24 cellular contexts compared by ENCODE assay signal in the genomic region with DNA sequence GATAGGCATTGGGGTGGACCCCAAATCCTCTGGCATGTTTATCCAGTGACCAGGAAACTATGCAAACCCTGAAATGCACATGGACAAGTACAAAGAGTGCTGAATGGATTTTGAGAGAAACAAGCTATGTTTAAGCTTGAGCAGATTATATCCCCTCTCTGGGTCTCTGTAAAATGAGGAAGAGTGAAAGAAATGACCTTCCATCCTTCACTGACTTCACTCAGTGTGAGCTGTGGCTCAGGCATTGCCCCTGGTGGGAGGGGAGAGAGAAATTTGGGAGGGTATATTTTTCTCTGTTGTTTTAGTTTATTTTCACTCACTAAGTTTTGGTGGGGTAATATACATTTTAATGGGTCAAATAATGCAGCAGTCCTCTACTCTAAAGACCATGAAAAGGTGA.
"Had no signal": no experiment of that assay in that cellular context is flagged by ENCODE, and none has a peak within 500 bp of the region (broad histone marks: within the 10 kb centered on the region; RNA-seq: fewer than 3 reads in every experiment).

No MANE protein-coding gene starts in this region.

- H3K4me1 Mint-ChIP-seq: central memory CD8-positive, alpha-beta T cell had no signal

- H3K4me1 ChIP-seq: breast epithelium, colonic mucosa had no signal

- H3K4me3 Mint-ChIP-seq: activated T-cell treated with anti-CD3 and anti-CD28 coated beads, Interleukin-2, amount 50 U/mL, for 24 hours; activated T-helper 17 cell treated with anti-CD3 and anti-CD28 coated beads, Interleukin-2, amount 50 U/mL, for 72 hours; central memory CD8-positive, alpha-beta T cell; nephron progenitor cell had no signal

- FAIRE-seq: astrocyte, small intestine, TTC549 had no signal

- H3K9me3 ChIP-seq: breast epithelium, colonic mucosa, esophagus squamous epithelium, gastrocnemius medialis, upper lobe of left lung had no signal

- ATAC-seq: activated naive CD4-positive, alpha-beta T cell treated with anti-CD3 and anti-CD28 coated beads, Interleukin-2, amount 50 U/mL, for 72 hours; activated T-helper 17 cell treated with anti-CD3 and anti-CD28 coated beads, Interleukin-2, amount 50 U/mL, for 72 hours; gastrocnemius medialis; heart right ventricle; left cardiac atrium; sciatic nerve had no signal

- H3K36me3 ChIP-seq: breast epithelium, colonic mucosa, esophagus squamous epithelium, gastrocnemius medialis, heart right ventricle, upper lobe of left lung had no signal

- H3K4me3 ChIP-seq: breast epithelium, colonic mucosa, dorsolateral prefrontal cortex, esophagus squamous epithelium, gastrocnemius medialis, heart right ventricle, upper lobe of left lung had no signal

- H3K27ac ChIP-seq: breast epithelium, colonic mucosa, dorsolateral prefrontal cortex, esophagus squamous epithelium, gastrocnemius medialis, heart right ventricle, upper lobe of left lung had no signal

- H3K27ac Mint-ChIP-seq: activated naive CD4-positive, alpha-beta T cell treated with anti-CD3 and anti-CD28 coated beads, Interleukin-2, amount 50 U/mL, for 72 hours; activated T-helper 17 cell treated with anti-CD3 and anti-CD28 coated beads, Interleukin-2, amount 50 U/mL, for 72 hours had no signal

- H3K27me3 ChIP-seq: breast epithelium, colonic mucosa, esophagus squamous epithelium, gastrocnemius medialis, heart right ventricle, upper lobe of left lung had no signal

- DNase-seq: activated CD8-positive, alpha-beta memory T cell treated with anti-CD3 and anti-CD28 coated beads for 24 hours; activated CD8-positive, alpha-beta memory T cell treated with anti-CD3 and anti-CD28 coated beads, Interleukin-2, amount 50 U/mL, for 4 hours; activated T-cell treated with anti-CD3 and anti-CD28 coated beads, Interleukin-2, amount 50 U/mL, for 24 hours; colonic mucosa; dorsolateral prefrontal cortex; esophagus squamous epithelium; gastrocnemius medialis; heart right ventricle; islet precursor cell; left cardiac atrium; nephron progenitor cell; nucleus accumbens; posterior cingulate gyrus; small intestine; stimulated activated CD4-positive, alpha-beta T cell treated with anti-CD3 and anti-CD28 coated beads, Interleukin-15, amount 100 ng/mL, for 24 hours; stimulated activated naive CD4-positive, alpha-beta T cell; upper lobe of left lung had no signal
